ENCODE assay signal across 12 cellular contexts in genomic region chr4:139902328-139903217, GRCh38.
DNase-seq lines count a peak whose midpoint lies in the region; ATAC-seq and TF ChIP-seq lines count a peak whose summit lies in the region.
"Had no signal": no experiment of that assay in that cellular context is flagged by ENCODE, and none has a peak within 500 bp of the region (broad histone marks: within the 10 kb centered on the region; RNA-seq: fewer than 3 reads in every experiment).

No MANE protein-coding gene starts in this region.

- H3K36me3 ChIP-seq in lower lobe of right lung (no peaks in the 10 kb centered on the region), subcutaneous abdominal adipose tissue (ENCODE audit: control insufficient read depth in 5 of 5, insufficient read depth in 5 of 5, low read length in 5 of 5) (no peaks in the 10 kb centered on the region)
- H3K36me3 ChIP-seq: heart right ventricle had no signal

- no peaks in the 10 kb centered on the region for H3K27me3 ChIP-seq in lower lobe of right lung (ENCODE audit: low read depth)
- H3K27me3 ChIP-seq in subcutaneous abdominal adipose tissue (ENCODE audit: control insufficient read depth in 5 of 5, insufficient read depth in 4 of 5, low read length in 5 of 5): no peaks in the 10 kb centered on the region
- H3K27me3 ChIP-seq: heart right ventricle had no signal

- peaks cover 5% of the 10 kb centered on the region for H3K9me3 Mint-ChIP-seq in HFFc6
- H3K9me3 Mint-ChIP-seq: activated naive CD4-positive, alpha-beta T cell treated with anti-CD3 and anti-CD28 coated beads, Interleukin-2, amount 50 U/mL, for 24 hours had no signal

- peak overlapping the region; percentile 86 for H3K4me3 Mint-ChIP-seq in HFFc6
- H3K4me3 Mint-ChIP-seq: activated naive CD4-positive, alpha-beta T cell treated with anti-CD3 and anti-CD28 coated beads, Interleukin-2, amount 50 U/mL, for 24 hours; stimulated activated naive CD8-positive, alpha-beta T cell treated with anti-CD3 and anti-CD28 coated beads, Interleukin-15, amount 100 ng/mL, for 72 hours had no signal

- DNase-seq in HFFc6 (no peak), astrocyte of the spinal cord (ENCODE audit: low read depth, low spot score) (peak; percentile 39), lower lobe of right lung (no peak), H4 (ENCODE audit: low spot score) (no peak), NCI-H345 (lab: John Stamatoyannopoulos, UW) (no peak)
- DNase-seq in activated T-cell treated with anti-CD3 and anti-CD28 coated beads, Interleukin-2, amount 50 U/mL, for 48 hours: no peak
- DNase-seq: heart right ventricle; stimulated activated naive CD8-positive, alpha-beta T cell treated with anti-CD3 and anti-CD28 coated beads, Interleukin-15, amount 100 ng/mL, for 72 hours had no signal

- H3K9ac ChIP-seq in subcutaneous abdominal adipose tissue (ENCODE audit: low read length in 5 of 5): peak overlapping the region in 4 of 5 donors; percentile 20 to 73 (median 39)

- H3K27ac Mint-ChIP-seq in HFFc6: peak overlapping the region; percentile 42
- H3K27ac Mint-ChIP-seq: activated naive CD4-positive, alpha-beta T cell treated with anti-CD3 and anti-CD28 coated beads, Interleukin-2, amount 50 U/mL, for 24 hours; stimulated activated naive CD8-positive, alpha-beta T cell treated with anti-CD3 and anti-CD28 coated beads, Interleukin-15, amount 100 ng/mL, for 72 hours had no signal

- peaks cover 34% of the 10 kb centered on the region for H3K4me1 ChIP-seq in lower lobe of right lung
- H3K4me1 ChIP-seq in subcutaneous abdominal adipose tissue (ENCODE audit: control insufficient read depth in 5 of 5, insufficient read depth in 5 of 5, low read length in 5 of 5): peaks cover 0 to 31% (median 14%) of the 10 kb centered on the region in 5 donors

- peaks cover 2% of the 10 kb centered on the region; the same call in 1 of the 2 replicates for H3K27me3 Mint-ChIP-seq in HFFc6 (ENCODE audit: insufficient read depth)
- H3K27me3 Mint-ChIP-seq: activated naive CD4-positive, alpha-beta T cell treated with anti-CD3 and anti-CD28 coated beads, Interleukin-2, amount 50 U/mL, for 24 hours; stimulated activated naive CD8-positive, alpha-beta T cell treated with anti-CD3 and anti-CD28 coated beads, Interleukin-15, amount 100 ng/mL, for 72 hours had no signal

- TF ChIP-seq CTCF in HFFc6 (IDR thresholded peaks at IDR 0.05) (no peak), astrocyte of the spinal cord (IDR thresholded peaks at IDR 0.05; ENCODE audit: low read depth, low read length) (no peak), lower lobe of right lung (IDR thresholded peaks at IDR 0.05) (no peak)

- H3K9me3 ChIP-seq in lower lobe of right lung: no peaks in the 10 kb centered on the region
- peaks cover 0 to 3% (median 0%) of the 10 kb centered on the region in 5 donors for H3K9me3 ChIP-seq in subcutaneous abdominal adipose tissue (ENCODE audit: control insufficient read depth in 5 of 5, low read length in 5 of 5)

- H3K4me1 Mint-ChIP-seq in HFFc6 (ENCODE audit: low read depth): peaks cover 40% of the 10 kb centered on the region

- peaks cover 9% of the 10 kb centered on the region; the same call in 1 of the 2 replicates for H3K36me3 Mint-ChIP-seq in HFFc6 (ENCODE audit: low read depth)

- ATAC-seq in lower lobe of right lung (no peak), GM19397 (IDR thresholded peaks at IDR 0.05; ENCODE audit: unreplicated experiment) (no peak)
- ATAC-seq: stimulated activated naive CD8-positive, alpha-beta T cell treated with anti-CD3 and anti-CD28 coated beads, Interleukin-15, amount 100 ng/mL, for 72 hours had no signal

- peak overlapping the region; percentile 50 for H3K4me3 ChIP-seq in astrocyte of the spinal cord (ENCODE audit: low read depth, low read length)
- H3K4me3 ChIP-seq in lower lobe of right lung: peak overlapping the region; percentile 34
- peak overlapping the region; percentile 47 to 83 (median 63) for H3K4me3 ChIP-seq in subcutaneous abdominal adipose tissue (ENCODE audit: low read depth in 1 of 5, low read length in 5 of 5)
- H3K4me3 ChIP-seq: smooth muscle cell had no signal

- intact Hi-C loops in lower lobe of right lung (cut with DNase I): no loop called here

- in situ Hi-C loops in astrocyte of the spinal cord (cut with HindIII; ENCODE audit: low sequenced_read_pairs): no loop called here

- H3K27ac ChIP-seq in lower lobe of right lung (peak overlapping the region; percentile 68), subcutaneous abdominal adipose tissue (ENCODE audit: low read depth, low read length) (peak overlapping the region; percentile 32)
